Comparison of ENCODE assay signal across 9 cellular contexts in the genomic region with DNA sequence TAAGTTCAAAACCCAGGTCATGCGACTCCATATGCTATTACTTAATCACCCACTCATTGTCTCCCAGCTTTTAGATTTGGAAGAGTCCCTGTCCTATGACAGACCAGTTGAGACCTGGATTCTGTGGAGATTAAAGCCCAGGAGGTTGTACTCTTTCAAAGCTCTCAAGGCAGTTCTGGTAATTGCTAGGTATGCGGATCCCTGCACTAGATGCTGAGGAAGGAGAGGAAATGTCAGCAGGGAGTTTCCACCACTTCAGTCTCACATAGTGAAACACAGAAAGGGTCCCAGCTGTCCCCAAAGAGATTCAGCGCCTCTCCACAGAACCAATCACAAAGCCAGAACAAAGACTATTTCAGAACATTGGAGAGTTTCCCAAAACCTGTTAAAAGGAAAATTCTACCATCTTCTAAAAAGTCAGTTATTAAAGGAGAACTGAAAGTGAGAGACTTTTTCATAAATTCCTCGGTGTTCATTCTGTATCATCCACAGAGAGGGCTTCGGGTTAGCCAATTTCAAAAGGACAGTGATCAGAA. TPM values are rescaled to one million over a fixed set of nuclear protein-coding genes. Genes with fewer than 3 reads are reported as not detected.
DNase-seq lines count a peak whose midpoint lies in the region; ATAC-seq, FAIRE-seq and TF ChIP-seq lines count a peak whose summit lies in the region.
"Had no signal": no experiment of that assay in that cellular context is flagged by ENCODE, and none has a peak within 500 bp of the region (broad histone marks: within the 10 kb centered on the region; RNA-seq: fewer than 3 reads in every experiment).

No MANE protein-coding gene starts in this region.

- intact Hi-C loops in dorsolateral prefrontal cortex (cut with DNase I), result no loop called here

- H3K4me3 ChIP-seq in dorsolateral prefrontal cortex (no peak overlapping the region), suprapubic skin (no peak overlapping the region)

- TF ChIP-seq EP300 in suprapubic skin (IDR thresholded peaks at IDR 0.05), result no peak

- FAIRE-seq in GM12891 (lab: Jason Lieb, UNC), result peak; percentile 45

- H3K27me3 ChIP-seq in dorsolateral prefrontal cortex (no peaks in the 10 kb centered on the region), suprapubic skin (no peaks in the 10 kb centered on the region)

- H3K36me3 ChIP-seq in suprapubic skin, result peaks cover 25% of the 10 kb centered on the region

- H3K27ac ChIP-seq in dorsolateral prefrontal cortex (peak overlapping the region in 42 of 59 donors; percentile 1 to 71 (median 47)), suprapubic skin (no peak overlapping the region)

- DNase-seq in GM12891 (ENCODE audit: insufficient read length, low spot score) (no peak), dorsolateral prefrontal cortex (no peak), suprapubic skin (ENCODE audit: low spot score in 2 of 2) (no peak), cerebellum (ENCODE audit: low spot score) (no peak), NCI-H1048 (lab: John Stamatoyannopoulos, UW) (no peak)
- DNase-seq in stimulated activated CD8-positive, alpha-beta memory T cell treated with anti-CD3 and anti-CD28 coated beads, Interleukin-4, amount 100 ng/mL, for 48 hours, result no peak
- DNase-seq: NK-92 treated with Interleukin-12 subunit alpha and Interleukin-12 subunit beta, amount 100 ng/mL, for 24 hours had no signal

- ATAC-seq in GM21360 (IDR thresholded peaks at IDR 0.05; ENCODE audit: unreplicated experiment) (peak; percentile 56), HG03432 (IDR thresholded peaks at IDR 0.05; ENCODE audit: unreplicated experiment) (peak; percentile 65)

- TF ChIP-seq POLR2A in GM12891 (IDR thresholded peaks at IDR 0.05; ENCODE audit: low read depth, low read length) (no peak), suprapubic skin (IDR thresholded peaks at IDR 0.05) (no peak)

- 83% methylated on average over 5 of the region's 5 CpGs for WGBS in suprapubic skin

- H3K4me1 ChIP-seq in suprapubic skin, result peaks cover 30% of the 10 kb centered on the region

- no peaks in the 10 kb centered on the region for H3K9me3 ChIP-seq in suprapubic skin

- TF ChIP-seq CTCF in dorsolateral prefrontal cortex (IDR thresholded peaks at IDR 0.05 in 54 of 56, conservative IDR thresholded peaks at IDR 0.05 in 2 of 56; ENCODE audit: low read depth in 1 of 56, partially characterized antibody in 56 of 56), result no peak
- TF ChIP-seq CTCF in suprapubic skin (IDR thresholded peaks at IDR 0.05), result no peak

TF ChIP-seq in GM12891, 5 proteins besides CTCF, POLR2A, EP300 and RAD21:
- TF ChIP-seq POU2F2 (IDR thresholded peaks at IDR 0.05; ENCODE audit: low read depth, low read length) (no peak), SPI1 (IDR thresholded peaks at IDR 0.05; ENCODE audit: low read depth, low read length) (peak; percentile 87)

RNA-seq across cellular contexts. Expression of a gene that starts 53.4 kb away (rescaled TPM):
- 53.8 TPM for polyA plus RNA-seq in GM12891 (2012; ENCODE audit: low read depth, missing spikeins)
- total RNA-seq in dorsolateral prefrontal cortex, result 10 to 100 TPM; 18.8 to 61.7 (median 33.1) TPM
- total RNA-seq in suprapubic skin, result 10 to 100 TPM; 27.9 to 38.7 (median 29.9) TPM
- total RNA-seq in cerebellum, result 12.7 TPM
